In genomic region chr4:26020083-26020668, GRCh38 we compare ENCODE assay signal across 9 cellular contexts.
DNase-seq lines count a peak whose midpoint lies in the region; ATAC-seq and TF ChIP-seq lines count a peak whose summit lies in the region.
"Had no signal": no experiment of that assay in that cellular context is flagged by ENCODE, and none has a peak within 500 bp of the region (broad histone marks: within the 10 kb centered on the region; RNA-seq: fewer than 3 reads in every experiment).

No MANE protein-coding gene starts in this region.

- H3K4me3 Mint-ChIP-seq in Calu3 (ENCODE audit: low read depth, unreplicated experiment) (no peak overlapping the region), natural killer cell (peak overlapping the region; percentile 69)
- H3K4me3 Mint-ChIP-seq: memory B cell had no signal

- WGBS in psoas muscle, 3 donors: 58 to 73% (median 65%) methylated on average over 10 of the region's 10 CpGs

- intact Hi-C loops in Calu3 (cut with micrococcal nuclease; ENCODE audit: unreplicated experiment): loop anchor here (5.0 kb wide), 1 partner anchor 33 kb away; no protein-coding TSS in a partner anchor
- intact Hi-C loops in natural killer cell (cut with micrococcal nuclease): no loop called here
- intact Hi-C loops in psoas muscle (cut with DNase I): no loop called here

- BruUV-seq in Calu3 (replicated peaks; lab: Mats Ljungman, UMichigan): no TSS peak

- H3K4me1 Mint-ChIP-seq in Calu3 (ENCODE audit: low read depth, unreplicated experiment) (peaks cover 33% of the 10 kb centered on the region), natural killer cell (peaks cover 0 to 6% of the 10 kb centered on the region in 2 donors)
- H3K4me1 Mint-ChIP-seq: memory B cell had no signal

- H3K27me3 Mint-ChIP-seq in Calu3 (ENCODE audit: unreplicated experiment) (no peaks in the 10 kb centered on the region), natural killer cell (ENCODE audit: low read depth in 2 of 2) (peaks cover 18 to 49% of the 10 kb centered on the region in 2 donors)

- CTCF ChIA-PET in Calu3 (lab: Charles Lee): no interaction called here

- H3K9me3 Mint-ChIP-seq in Calu3 (ENCODE audit: low read depth, unreplicated experiment) (no peaks in the 10 kb centered on the region), natural killer cell (no peaks in the 10 kb centered on the region)
- H3K9me3 Mint-ChIP-seq: memory B cell had no signal

- ATAC-seq in natural killer cell (no peak), psoas muscle (no peak), GM19324 (IDR thresholded peaks at IDR 0.05; ENCODE audit: low FRiP score, unreplicated experiment) (no peak)

- H3K36me3 Mint-ChIP-seq in Calu3 (ENCODE audit: insufficient read depth, unreplicated experiment) (no peaks in the 10 kb centered on the region), natural killer cell (no peaks in the 10 kb centered on the region)
- H3K36me3 Mint-ChIP-seq: memory B cell had no signal

- DNase-seq in Calu3 (peak; percentile 8), MV-4-11 (lab: John Stamatoyannopoulos, UW) (peak; percentile 83), amniotic epithelial cell (ENCODE audit: low read depth) (peak; percentile 93), natural killer cell (no peak), GM10266 (ENCODE audit: extremely low spot score) (no peak), psoas muscle (no peak), AML-193 (lab: John Stamatoyannopoulos, UW) (no peak)

- TF ChIP-seq CTCF in Calu3 (IDR thresholded peaks at IDR 0.05; ENCODE audit: unreplicated experiment): no peak
- no peak for TF ChIP-seq CTCF in natural killer cell (IDR thresholded peaks at IDR 0.05)
- no peak for TF ChIP-seq CTCF in GM10266 (IDR thresholded peaks at IDR 0.05; ENCODE audit: control insufficient read depth, insufficient read depth, low read depth, missing control alignments)
- TF ChIP-seq CTCF in psoas muscle (IDR thresholded peaks at IDR 0.05): no peak

- H3K36me3 ChIP-seq in psoas muscle (ENCODE audit: insufficient read depth in 1 of 2, low read depth in 1 of 2): no peaks in the 10 kb centered on the region

- H3K4me1 ChIP-seq in psoas muscle: no peaks in the 10 kb centered on the region

- H3K4me3 ChIP-seq in psoas muscle: no peak overlapping the region

- H3K27me3 ChIP-seq in psoas muscle (ENCODE audit: insufficient read depth in 3 of 3, low read length in 2 of 3): no peaks in the 10 kb centered on the region

- no peak overlapping the region for H3K27ac ChIP-seq in psoas muscle

- H3K9me3 ChIP-seq in psoas muscle: no peaks in the 10 kb centered on the region

- H3K27ac Mint-ChIP-seq in Calu3 (ENCODE audit: unreplicated experiment) (no peak overlapping the region), natural killer cell (no peak overlapping the region)
- H3K27ac Mint-ChIP-seq: memory B cell had no signal

Comparison
In these comparisons a context has a peak if more than half of its experiments do, and no peak if none do; other contexts are left out.
1. DNase-seq: peak in Calu3 (single experiment), MV-4-11 (single experiment) and amniotic epithelial cell (single experiment); none in natural killer cell (single experiment), GM10266 (single experiment), psoas muscle (0 of 2) and AML-193 (0 of 2).